3 cellular contexts compared by ENCODE assay signal in the genomic region with DNA sequence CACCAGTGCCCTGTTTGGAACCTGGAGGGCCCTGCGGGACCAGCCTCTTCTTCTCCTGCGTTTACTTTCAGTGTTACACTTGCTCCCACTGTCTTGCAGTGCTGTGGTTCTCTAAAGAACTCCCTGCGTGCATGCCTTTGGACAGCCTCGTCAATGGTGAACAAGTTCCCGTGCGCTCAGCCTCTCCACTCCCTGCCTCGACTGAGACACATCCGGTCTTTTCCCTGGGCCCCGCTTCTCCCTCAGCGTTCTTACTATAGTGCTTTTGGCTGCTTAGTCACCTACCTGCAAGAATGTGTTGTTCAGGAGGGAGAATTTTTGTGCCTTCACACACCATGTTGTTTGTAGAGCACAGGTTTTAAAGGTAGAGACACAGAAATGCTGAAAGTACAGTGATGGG.
TF ChIP-seq lines count a peak whose summit lies in the region.

No MANE protein-coding gene starts in this region.

TF ChIP-seq in GM23338, 12 proteins besides CTCF, POLR2A, EP300 and RAD21 (continues in another document):
- TF ChIP-seq POLR2AphosphoS5 (IDR thresholded peaks at IDR 0.05; ENCODE audit: low read depth) (no peak), JUNB (IDR thresholded peaks at IDR 0.05; ENCODE audit: unreplicated experiment) (no peak), STAT1 (IDR thresholded peaks at IDR 0.05; ENCODE audit: unreplicated experiment) (no peak), REST (IDR thresholded peaks at IDR 0.05; ENCODE audit: unreplicated experiment) (no peak)

TF ChIP-seq in K562, 482 proteins besides CTCF, POLR2A, EP300 and RAD21:
- TF ChIP-seq XRCC3 (IDR thresholded peaks at IDR 0.05) (no peak), ZNF174 (CRISPR knock-in tag; IDR thresholded peaks at IDR 0.05) (no peak), ZNF3 (CRISPR knock-in tag; IDR thresholded peaks at IDR 0.05) (no peak), ZNF717 (CRISPR knock-in tag; IDR thresholded peaks at IDR 0.05) (no peak), GATAD2B (IDR thresholded peaks at IDR 0.05; ENCODE audit: borderline replicate concordance) (no peak), MYNN (IDR thresholded peaks at IDR 0.05) (no peak), MYNN (CRISPR knock-in tag; IDR thresholded peaks at IDR 0.05) (no peak)

TF ChIP-seq in H1, 55 proteins besides CTCF, POLR2A, EP300 and RAD21:
- TF ChIP-seq CHD1 (IDR thresholded peaks at IDR 0.05; ENCODE audit: low read depth, low read length) (no peak), MAX (IDR thresholded peaks at IDR 0.05) (no peak), BRCA1 (IDR thresholded peaks at IDR 0.05; ENCODE audit: low read depth, low read length) (no peak), BACH1 (IDR thresholded peaks at IDR 0.05; ENCODE audit: low read length) (no peak), SIRT6 (IDR thresholded peaks at IDR 0.05; ENCODE audit: low read length) (no peak), SP4 (IDR thresholded peaks at IDR 0.05; ENCODE audit: low read length) (no peak), ASH2L (IDR thresholded peaks at IDR 0.05; ENCODE audit: low read length) (no peak), E2F6 (IDR thresholded peaks at IDR 0.05) (no peak), EGR1 (IDR thresholded peaks at IDR 0.05; ENCODE audit: borderline replicate concordance, low read depth, low read length) (no peak), KDM4A (IDR thresholded peaks at IDR 0.05; ENCODE audit: low read depth, low read length, severe bottlenecking) (no peak), MAFK (IDR thresholded peaks at IDR 0.05; ENCODE audit: low read depth, low read length) (no peak), CBX5 (IDR thresholded peaks at IDR 0.05; ENCODE audit: low read depth, low read length) (no peak), CTBP2 (IDR thresholded peaks at IDR 0.05; ENCODE audit: borderline replicate concordance, insufficient read depth, insufficient read length, low read length) (no peak)
